Comparison of ENCODE assay signal across 19 cellular contexts in the genomic region with DNA sequence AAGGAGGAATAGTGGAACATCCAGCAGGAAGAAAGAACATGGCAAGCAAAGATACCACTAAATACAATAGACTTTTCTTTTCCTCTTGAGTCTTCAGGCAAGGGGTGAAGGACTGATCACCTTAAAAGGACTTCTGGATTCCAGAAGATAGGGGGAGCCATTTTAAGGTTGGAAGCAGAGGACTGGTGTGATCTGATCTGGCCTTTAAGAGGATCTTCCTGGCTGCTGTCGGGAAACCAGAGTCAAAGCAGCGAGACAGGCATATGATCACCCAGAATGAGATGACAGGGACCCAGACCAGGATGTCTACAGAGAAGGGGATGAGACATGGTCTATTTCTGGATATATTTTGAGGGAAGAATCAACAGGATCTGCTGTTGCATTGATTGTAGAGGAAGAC.
A peak's percentile ranks its signal among the peaks of the same experiment; 100 is the strongest.
DNase-seq lines count a peak whose midpoint lies in the region; ATAC-seq, FAIRE-seq and TF ChIP-seq lines count a peak whose summit lies in the region.
"Had no signal": no experiment of that assay in that cellular context is flagged by ENCODE, and none has a peak within 500 bp of the region (broad histone marks: within the 10 kb centered on the region; RNA-seq: fewer than 3 reads in every experiment).

No MANE protein-coding gene starts in this region.

- TF ChIP-seq POLR2A in H1 (IDR thresholded peaks at IDR 0.05; ENCODE audit: control extremely low read depth in 1 of 2, low read depth in 2 of 2, low read length in 2 of 2) = no peak

- no peak overlapping the region for H3K56ac ChIP-seq in H1 (replicated peaks; ENCODE audit: insufficient read length, low read depth, low read length)

- H2AK5ac ChIP-seq in H1 (ENCODE audit: low read depth, low read length) = no peak overlapping the region

- H2BK20ac ChIP-seq in H1 (ENCODE audit: low read length) = no peak overlapping the region

- no peak overlapping the region for H3K14ac ChIP-seq in H1 (ENCODE audit: insufficient read length)

- H3K23me2 ChIP-seq in H1 (ENCODE audit: low read depth, low read length) = no peaks in the 10 kb centered on the region

- CTCF ChIA-PET in H1 (lab: Charles Lee; ENCODE audit: partially characterized antibody) = interaction anchor here (0.8 to 1.8 kb wide), 3 partner anchors 9 to 94 kb away, joined by 4 to 5 read pairs (median 5); no protein-coding TSS in a partner anchor

- no peak overlapping the region for H3K18ac ChIP-seq in H1 (ENCODE audit: extremely low read depth, low read length)

- no peak overlapping the region for H2BK15ac ChIP-seq in H1 (ENCODE audit: low read length)

- H3K27ac ChIP-seq in H1 (ENCODE audit: low read depth, low read length) (no peak overlapping the region), psoas muscle (no peak overlapping the region), coronary artery (no peak overlapping the region)
- H3K27ac ChIP-seq: hepatocyte, upper lobe of left lung had no signal

- H3K4ac ChIP-seq in H1 (replicated peaks; ENCODE audit: insufficient read length, low read depth, low read length) = no peak overlapping the region

- peak; percentile 46 to 63 for TF ChIP-seq RAD21 in H1 (IDR thresholded peaks at IDR 0.05 in 1 of 2, conservative IDR thresholded peaks at IDR 0.05 in 1 of 2; ENCODE audit: low read depth in 2 of 2, low read length in 2 of 2)

- H3K4me1 ChIP-seq in H1 (replicated peaks in 1 of 4; ENCODE audit: control insufficient read depth in 3 of 4, insufficient read depth in 4 of 4, low read length in 3 of 4) (no peaks in the 10 kb centered on the region), psoas muscle (no peaks in the 10 kb centered on the region)
- H3K4me1 ChIP-seq: upper lobe of left lung had no signal

- H3K23ac ChIP-seq in H1 (ENCODE audit: insufficient read length) = no peak overlapping the region

- H4K91ac ChIP-seq in H1 (replicated peaks; ENCODE audit: insufficient read length, low read length) = no peak overlapping the region

- TF ChIP-seq EP300 in H1 (IDR thresholded peaks at IDR 0.05; ENCODE audit: borderline replicate concordance in 1 of 2, low read depth in 2 of 2, low read length in 2 of 2) = no peak

- intact Hi-C loops in psoas muscle (cut with DNase I) = no loop called here

- no peaks in the 10 kb centered on the region for H4K20me1 ChIP-seq in H1 (replicated peaks in 1 of 2; ENCODE audit: control insufficient read depth in 1 of 2, insufficient read depth in 2 of 2, low read length in 2 of 2)

- no peak overlapping the region for H2AFZ ChIP-seq in H1 (ENCODE audit: low read length)
- H2AFZ ChIP-seq: hepatocyte had no signal

- H2BK12ac ChIP-seq in H1 (ENCODE audit: low read depth, low read length) = no peak overlapping the region

- no peak overlapping the region for H2BK5ac ChIP-seq in H1 (ENCODE audit: low read depth, low read length)

- no peaks in the 10 kb centered on the region for H3K9me3 ChIP-seq in H1 (ENCODE audit: insufficient read depth in 2 of 2, low read depth in 1 of 2, low read length in 1 of 2)
- peaks cover 5% of the 10 kb centered on the region for H3K9me3 ChIP-seq in psoas muscle
- H3K9me3 ChIP-seq: upper lobe of left lung had no signal

- 79% methylated on average over 2 of the region's 2 CpGs; no CpG with 5 or more reads in 1 of the 2 experiments for WGBS in H1 (ENCODE audit: extremely low coverage in 1 of 2, insufficient coverage in 1 of 2, insufficient read length in 1 of 2, insufficient replicate concordance in 2 of 2, low coverage in 1 of 2, low lambda C conversion rate in 2 of 2, missing lambda C conversion rate in 1 of 2), 2 experiments
- WGBS in psoas muscle, 3 donors = 26 to 74% (median 42%) methylated on average over 2 of the region's 2 CpGs

- no peak overlapping the region for H3K4me2 ChIP-seq in H1 (ENCODE audit: insufficient read depth in 1 of 2, low read depth in 2 of 2, low read length in 2 of 2)
- H3K4me2 ChIP-seq: hepatocyte had no signal

- no peak for DNase-seq in GM10266 (ENCODE audit: extremely low spot score)
- peak; percentile 59 for DNase-seq in NCI-H82 (lab: John Stamatoyannopoulos, UW)
- DNase-seq in H1 (ENCODE audit: low read depth in 1 of 2, low spot score in 2 of 2) = peak in 1 of 2 experiments; percentile 39
- peak in 1 of 2 donors; percentile 18 for DNase-seq in psoas muscle
- DNase-seq in activated naive CD4-positive, alpha-beta T cell (lab: John Stamatoyannopoulos, UW) = no peak
- no peak for DNase-seq in coronary artery (ENCODE audit: low spot score)
- no peak for DNase-seq in stimulated activated CD4-positive, alpha-beta T cell treated with anti-CD3 and anti-CD28 coated beads, Interleukin-2, amount 100 ng/mL, for 48 hours
- DNase-seq: activated CD4-positive, alpha-beta T cell treated with anti-CD3 and anti-CD28 coated beads for 1 hour; activated naive CD8-positive, alpha-beta T cell treated with anti-CD3 and anti-CD28 coated beads, Interleukin-2, amount 50 U/mL, for 24 hours; activated T-cell treated with anti-CD3 and anti-CD28 coated beads for 4 hours; C1 segment of cervical spinal cord; HCEC 1CT; NCI-H226; T-helper 1 cell; upper lobe of left lung had no signal

- H3K9ac ChIP-seq in H1 (replicated peaks in 1 of 4; ENCODE audit: extremely low read depth in 1 of 4, low read depth in 3 of 4, low read length in 3 of 4) = no peak overlapping the region

- peak; percentile 69 to 96 (median 86) for ATAC-seq in psoas muscle
- ATAC-seq: activated naive CD8-positive, alpha-beta T cell treated with anti-CD3 and anti-CD28 coated beads, Interleukin-2, amount 50 U/mL, for 24 hours; esophagus mucosa; sciatic nerve; stimulated activated memory B cell treated with anti-CD40 and anti-IgM and Interleukin-4, amounts not matched to agents 10 μg/mL and 1 μg/mL and 100 μg/mL, for 72 hours had no signal

- H4K5ac ChIP-seq in H1 (ENCODE audit: insufficient read length, low read depth, low read length) = no peak overlapping the region

- peak; percentile 88 for FAIRE-seq in H1 (lab: Jason Lieb, UNC)

- H3K27me3 ChIP-seq in H1 (replicated peaks in 1 of 4; ENCODE audit: control insufficient read depth in 3 of 4, extremely low read depth in 1 of 4, insufficient read depth in 3 of 4, low read length in 3 of 4) (peaks cover 0 to 1% (median 0%) of the 10 kb centered on the region in 4 experiments; a peak in 1 of 7 replicates), psoas muscle (ENCODE audit: insufficient read depth in 3 of 3, low read length in 2 of 3) (no peaks in the 10 kb centered on the region)
- H3K27me3 ChIP-seq: hepatocyte, upper lobe of left lung had no signal

- POLR2A ChIA-PET in H1 (lab: Charles Lee; ENCODE audit: partially characterized antibody) = interaction anchor here (0.6 to 0.7 kb wide), 2 partner anchors 48 to 155 kb away, joined by 4 to 5 read pairs; no protein-coding TSS in a partner anchor

- H2BK120ac ChIP-seq in H1 (replicated peaks; ENCODE audit: low read depth, low read length) = no peak overlapping the region

- TF ChIP-seq CTCF in GM10266 (IDR thresholded peaks at IDR 0.05; ENCODE audit: control insufficient read depth, insufficient read depth, low read depth, missing control alignments) (peak; percentile 5), H1 (IDR thresholded peaks at IDR 0.05; ENCODE audit: control extremely low read depth in 1 of 3, insufficient read depth in 1 of 3, low read depth in 1 of 3, low read length in 3 of 3) (peak in 2 of 3 experiments; percentile 58 to 65; a peak in 3 of 4 replicates), psoas muscle (IDR thresholded peaks at IDR 0.05) (peak; percentile 24), coronary artery (IDR thresholded peaks at IDR 0.05) (no peak)

- no peak overlapping the region for H3K4me3 ChIP-seq in H1 (ENCODE audit: extremely low read depth in 1 of 4, insufficient read depth in 2 of 4, low read depth in 3 of 4, low read length in 4 of 4)
- no peak overlapping the region for H3K4me3 ChIP-seq in psoas muscle
- no peak overlapping the region for H3K4me3 ChIP-seq in coronary artery
- H3K4me3 ChIP-seq: hepatocyte, upper lobe of left lung had no signal

- no peaks in the 10 kb centered on the region for H3K79me1 ChIP-seq in H1 (ENCODE audit: low read depth, low read length)

- no peaks in the 10 kb centered on the region for H3K79me2 ChIP-seq in H1 (ENCODE audit: control insufficient read depth in 1 of 2, insufficient read depth in 2 of 2, low read length in 2 of 2)
- H3K79me2 ChIP-seq: hepatocyte had no signal

- H4K8ac ChIP-seq in H1 (ENCODE audit: extremely low read depth, insufficient read depth, low read length) = no peak overlapping the region

- H3K36me3 ChIP-seq in H1 (ENCODE audit: control insufficient read depth in 2 of 4, insufficient read depth in 4 of 4, low read length in 3 of 4) = no peaks in the 10 kb centered on the region
- H3K36me3 ChIP-seq in psoas muscle (ENCODE audit: insufficient read depth in 1 of 2, low read depth in 1 of 2) = no peaks in the 10 kb centered on the region
- H3K36me3 ChIP-seq: upper lobe of left lung had no signal

TF ChIP-seq in H1, 55 proteins besides CTCF, POLR2A, EP300 and RAD21:
- no peak for TF ChIP-seq FOSL1 (IDR thresholded peaks at IDR 0.05; ENCODE audit: insufficient read depth, low read depth, low read length)
- TF ChIP-seq TEAD4 (IDR thresholded peaks at IDR 0.05; ENCODE audit: low read depth, low read length) = peak; percentile 89
